In genomic region chr14:75615200-75615599, GRCh38 we compare ENCODE assay signal across 14 cellular contexts. TPM values are rescaled to one million over a fixed set of nuclear protein-coding genes. Genes with fewer than 3 reads are reported as not detected.
A peak's percentile ranks its signal among the peaks of the same experiment; 100 is the strongest.
DNase-seq lines count a peak whose midpoint lies in the region; ATAC-seq and TF ChIP-seq lines count a peak whose summit lies in the region.
"Had no signal": no experiment of that assay in that cellular context is flagged by ENCODE, and none has a peak within 500 bp of the region (broad histone marks: within the 10 kb centered on the region; RNA-seq: fewer than 3 reads in every experiment).

No MANE protein-coding gene starts in this region.

- H3K4me3 ChIP-seq in HL-60 (replicated peaks; ENCODE audit: insufficient read depth, low read length) (no peak overlapping the region), right cardiac atrium (ENCODE audit: low read length) (no peak overlapping the region)
- H3K4me3 ChIP-seq: esophagus muscularis mucosa, suprapubic skin had no signal

- H3K27ac ChIP-seq in HL-60 (replicated peaks) (peak overlapping the region; percentile 65), right cardiac atrium (ENCODE audit: low read length) (peak overlapping the region; percentile 12), substantia nigra (ENCODE audit: low read depth, low read length, poor library complexity, severe bottlenecking) (peak overlapping the region; percentile 58)

- no peaks in the 10 kb centered on the region for H3K9me3 ChIP-seq in right cardiac atrium (ENCODE audit: control insufficient read depth, low read length)
- H3K9me3 ChIP-seq: esophagus muscularis mucosa, suprapubic skin had no signal

- peak in 1 of 2 experiments; percentile 82 for DNase-seq in HL-60 (ENCODE audit: low read depth in 1 of 2, low spot score in 1 of 2)
- peak; percentile 51 for DNase-seq in SIG-M5 (lab: John Stamatoyannopoulos, UW)
- peak in 1 of 3 donors; percentile 48 for DNase-seq in right cardiac atrium
- DNase-seq in substantia nigra (lab: John Stamatoyannopoulos, UW): peak in 15 of 49 donors; percentile 1 to 49 (median 15)
- no peak for DNase-seq in NCI-H345 treated with DMSO at 0.1 percent for 48 hours (lab: John Stamatoyannopoulos, UW; ENCODE audit: unreplicated experiment)
- DNase-seq in activated naive CD4-positive, alpha-beta T cell treated with anti-CD3 and anti-CD28 coated beads, Interleukin-2, amount 50 U/mL, for 16 hours: no peak
- DNase-seq in NCI-H187 treated with DMSO at 0.1 percent for 48 hours (lab: John Stamatoyannopoulos, UW): no peak
- DNase-seq: activated CD8-positive, alpha-beta T cell treated with anti-CD3 and anti-CD28 coated beads, Interleukin-2, amount 10 ng/mL, durations not matched to agents 7 days and 5 days; activated naive CD4-positive, alpha-beta T cell treated with Interleukin-2 at 50 U/mL for 16 hours; central memory CD4-positive, alpha-beta T cell; NCI-H1694 had no signal

- intact Hi-C loops in right cardiac atrium (cut with DNase I): no loop called here

- H3K4me1 ChIP-seq in right cardiac atrium (ENCODE audit: control insufficient read depth, insufficient read depth, low read length): peaks cover 6% of the 10 kb centered on the region

- H3K27me3 ChIP-seq in HL-60 (ENCODE audit: insufficient read depth, poor library complexity, severe bottlenecking) (no peaks in the 10 kb centered on the region), right cardiac atrium (ENCODE audit: control insufficient read depth, insufficient read depth) (no peaks in the 10 kb centered on the region)
- H3K27me3 ChIP-seq: esophagus muscularis mucosa, suprapubic skin had no signal

- TF ChIP-seq CTCF in HL-60 (IDR thresholded peaks at IDR 0.05; ENCODE audit: insufficient read depth, low read length): no peak

- 76% methylated on average over 4 of the region's 4 CpGs for WGBS in right cardiac atrium

- peak; percentile 51 to 55 for ATAC-seq in right cardiac atrium
- no peak for ATAC-seq in HG03439 (IDR thresholded peaks at IDR 0.05; ENCODE audit: unreplicated experiment)
- ATAC-seq: activated CD8-positive, alpha-beta T cell treated with anti-CD3 and anti-CD28 coated beads, Interleukin-2, amount 10 ng/mL, durations not matched to agents 7 days and 5 days had no signal

RNA-seq across cellular contexts. Expression of gene FLVCR2, which starts 36.8 kb away (rescaled TPM):
- 1 to 10 TPM; 4.1 to 8.1 (median 6.3) TPM for total RNA-seq in right cardiac atrium
- 1.3 TPM for polyA plus RNA-seq in right cardiac atrium

RNA-seq across cellular contexts. Expression of gene ERG28, which starts 45.5 kb away (rescaled TPM):
- 10 to 100 TPM in 2 of 4 donors, 1 to 10 TPM in 2; 9.6 to 10.9 (median 10.2) TPM for total RNA-seq in right cardiac atrium
- 15.0 TPM for polyA plus RNA-seq in right cardiac atrium

RNA-seq across cellular contexts. Expression of gene TTLL5, which starts 45.8 kb away (rescaled TPM):
- 10 to 100 TPM; 18.3 to 22.2 (median 21.1) TPM for total RNA-seq in right cardiac atrium
- polyA plus RNA-seq in right cardiac atrium: 8.0 TPM

Comparison
In these comparisons a context has a peak if more than half of its experiments do, and no peak if none do; other contexts are left out.
1. H3K27ac ChIP-seq: peak in every context shown above with its lines; median percentile 65 in HL-60; 58 in substantia nigra; 12 in right cardiac atrium.